In genomic region chr1:170074250-170075157, GRCh38 we compare ENCODE assay signal across 8 cellular contexts. TPM values are rescaled to one million over a fixed set of nuclear protein-coding genes. Genes with fewer than 3 reads are reported as not detected.
DNase-seq lines count a peak whose midpoint lies in the region; ATAC-seq, FAIRE-seq and TF ChIP-seq lines count a peak whose summit lies in the region.

Gene KIFAP3 (minus strand): TSS chr1:170074695. CDS start chr1:170074467, 228 bp downstream.

- H3K9me1 ChIP-seq in keratinocyte (ENCODE audit: control insufficient read depth, extremely low read depth, insufficient read depth, low read length), result no peaks in the 10 kb centered on the region

- H3K27me3 ChIP-seq in keratinocyte (ENCODE audit: control insufficient read depth, extremely low read depth, insufficient read depth, low read length), result no peaks in the 10 kb centered on the region

- no peaks in the 10 kb centered on the region for H3K4me1 ChIP-seq in keratinocyte (ENCODE audit: control insufficient read depth, extremely low read depth, insufficient read depth, low read length)

- ATAC-seq in GM19025 (IDR thresholded peaks at IDR 0.05; ENCODE audit: low read depth, unreplicated experiment) (peak; percentile 99), HG03354 (IDR thresholded peaks at IDR 0.05; ENCODE audit: poor library complexity, severe bottlenecking, unreplicated experiment) (peak; percentile 99)

- no peaks in the 10 kb centered on the region for H4K20me1 ChIP-seq in keratinocyte (ENCODE audit: control insufficient read depth, extremely low read depth, insufficient read depth, low read length)

- peak within 1 kb of the TSS; percentile 86 for H3K4me2 ChIP-seq in keratinocyte (ENCODE audit: control insufficient read depth, extremely low read depth, insufficient read depth, low read depth, low read length)

- no peaks in the 10 kb centered on the region for H3K9me3 ChIP-seq in keratinocyte (ENCODE audit: control insufficient read depth, low read depth, low read length)

- peak; percentile 56 for FAIRE-seq in keratinocyte (lab: Jason Lieb, UNC)

- peak within 1 kb of the TSS; percentile 86 for H3K9ac ChIP-seq in keratinocyte (ENCODE audit: control insufficient read depth, extremely low read depth, insufficient read depth, low read length)

- peak within 1 kb of the TSS; percentile 94 for H2AFZ ChIP-seq in keratinocyte (ENCODE audit: control insufficient read depth, low read length)

- H3K27ac ChIP-seq in keratinocyte (ENCODE audit: control insufficient read depth, insufficient read depth, low read length), result peak within 1 kb of the TSS; percentile 79

- peaks cover 16% of the 10 kb centered on the region for H3K79me2 ChIP-seq in keratinocyte (ENCODE audit: control insufficient read depth, insufficient read depth, low read length)

- DNase-seq in AG10803 (ENCODE audit: low read depth) (peak; percentile 98), NCI-H446 treated with DMSO at 0.1 percent for 48 hours (lab: John Stamatoyannopoulos, UW) (peak; percentile 97), cerebellum (ENCODE audit: low spot score) (peak; percentile 91), keratinocyte (ENCODE audit: low read depth, low spot score) (peak; percentile 95)
- peak; percentile 93 for DNase-seq in activated CD4-positive, CD25-positive, alpha-beta regulatory T cell treated with anti-CD3 and anti-CD28 coated beads, Interleukin-2, amount 50 U/mL, for 72 hours
- DNase-seq in stimulated activated CD4-positive, alpha-beta T cell treated with anti-CD3 and anti-CD28 coated beads, Interleukin-15, amount 100 ng/mL, for 24 hours, result peak; percentile 97

- H3K4me3 ChIP-seq in AG10803 (ENCODE audit: low read length), result peak within 1 kb of the TSS; percentile 81
- H3K4me3 ChIP-seq in keratinocyte (ENCODE audit: control insufficient read depth in 2 of 3, extremely low read depth in 1 of 3, insufficient read depth in 2 of 3, low read depth in 1 of 3, low read length in 3 of 3), result peak within 1 kb of the TSS; percentile 73 to 90 (median 82)

- peak; percentile 64 for TF ChIP-seq CTCF in AG10803 (conservative IDR thresholded peaks at IDR 0.05; ENCODE audit: low read length)
- peak; percentile 64 to 71 (median 67) for TF ChIP-seq CTCF in keratinocyte (optimal IDR thresholded peaks at IDR 0.05 in 1 of 3, IDR thresholded peaks at IDR 0.05 in 1 of 3, conservative IDR thresholded peaks at IDR 0.05 in 1 of 3; ENCODE audit: extremely low read depth in 1 of 3, insufficient read depth in 2 of 3, low read length in 3 of 3)

- dilution Hi-C loops in keratinocyte (cut with MboI; ENCODE audit: extremely low pct_ligation_motif_present, low sequenced_read_pairs), result no loop called here

- no peaks in the 10 kb centered on the region for H3K36me3 ChIP-seq in keratinocyte (ENCODE audit: control insufficient read depth in 2 of 2, extremely low read depth in 1 of 2, insufficient read depth in 2 of 2, low read length in 2 of 2)

RNA-seq across cellular contexts. Expression of gene KIFAP3, which starts in this region (rescaled TPM):
- total RNA-seq in cerebellum, result 113 TPM
- 14.5 to 25.2 TPM (median 20.5 TPM) in 3 replicates for polyA plus RNA-seq in keratinocyte
- 36.2 TPM for polyA plus RNA-seq in keratinocyte (2011; ENCODE audit: low read depth)
- polyA plus RNA-seq in keratinocyte (2011; cell fraction: cytosol; rRNA removed), result 13.6 and 24.8 TPM in 2 replicates
- polyA plus RNA-seq in keratinocyte (2011; cell fraction: nucleus; rRNA removed), result 22.9 and 29.9 TPM in 2 replicates
- 22.5 and 25.9 TPM in 2 replicates for polyA plus RNA-seq in keratinocyte (2012; ENCODE audit: low replicate concordance)
- polyA minus RNA-seq in keratinocyte, result 2.9 to 24.0 TPM (median 9.2 TPM) in 3 replicates
- polyA minus RNA-seq in keratinocyte (2011; cell fraction: cytosol; rRNA and poly(A)+ RNA removed), result 10.7 TPM
- 15.4 and 24.0 TPM in 2 replicates for polyA minus RNA-seq in keratinocyte (2011; cell fraction: nucleus; rRNA and poly(A)+ RNA removed)

Comparison
In these comparisons a context has a peak if more than half of its experiments do, and no peak if none do; other contexts are left out.
1. Peak in every context shown above with its lines: DNase-seq, ATAC-seq, H3K4me3 ChIP-seq and H3K27ac ChIP-seq.